8 cellular contexts compared by ENCODE assay signal in the genomic region with DNA sequence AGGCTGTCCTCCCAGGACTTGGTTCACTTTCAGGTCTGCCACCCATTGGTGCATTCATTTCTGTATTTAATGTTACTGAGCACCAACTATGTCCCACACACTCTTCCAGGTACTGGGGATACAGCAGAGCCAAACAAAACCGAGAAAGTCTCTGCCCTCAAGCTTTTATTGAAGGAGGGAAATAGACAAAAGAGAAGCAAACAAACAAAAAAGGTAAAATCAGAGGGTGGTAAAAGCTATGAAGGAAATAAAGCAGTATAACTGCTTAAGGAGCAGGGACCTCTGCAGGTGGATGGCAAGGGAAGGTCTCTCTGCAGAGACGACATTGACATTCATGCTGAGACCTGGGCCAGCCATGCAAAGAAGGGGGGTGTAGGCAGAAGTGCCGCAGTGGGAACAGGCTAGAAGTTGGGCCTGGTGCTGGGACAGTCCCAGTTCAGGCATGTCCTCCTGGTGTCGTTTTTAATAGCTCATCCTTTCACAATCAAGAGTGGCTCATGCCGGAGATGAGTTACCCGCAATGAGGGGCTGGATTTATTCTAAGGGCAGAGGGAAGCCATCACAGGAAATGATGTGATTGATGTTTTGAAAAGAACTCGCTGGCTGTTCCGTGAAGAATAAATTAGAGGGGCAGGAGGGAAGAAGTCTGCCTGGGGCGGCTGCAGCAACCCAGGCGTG.
DNase-seq lines count a peak whose midpoint lies in the region; ATAC-seq and TF ChIP-seq lines count a peak whose summit lies in the region.

No MANE protein-coding gene starts in this region.

- peaks cover 64% of the 10 kb centered on the region for H3K4me1 Mint-ChIP-seq in activated CD8-positive, alpha-beta T cell treated with anti-CD3 and anti-CD28 coated beads for 36 hours (ENCODE audit: low read depth)
- H3K4me1 Mint-ChIP-seq in nephron progenitor cell, result peaks cover 74% of the 10 kb centered on the region

- TF ChIP-seq EP300 in tibial nerve (IDR thresholded peaks at IDR 0.05), result no peak

- H3K36me3 ChIP-seq in esophagus (ENCODE audit: control insufficient read depth in 2 of 2, insufficient read depth in 2 of 2, low read length in 1 of 2), result no peaks in the 10 kb centered on the region
- H3K36me3 ChIP-seq in tibial nerve, result no peaks in the 10 kb centered on the region

- DNase-seq in DMS153 treated with DMSO at 0.1 percent for 48 hours (lab: John Stamatoyannopoulos, UW; ENCODE audit: unreplicated experiment), result peak; percentile 70
- peak; percentile 62 for DNase-seq in NCI-H2081 treated with DMSO at 0.1 percent for 48 hours (lab: John Stamatoyannopoulos, UW)
- DNase-seq in activated CD8-positive, alpha-beta T cell treated with anti-CD3 and anti-CD28 coated beads for 36 hours, result peak; percentile 83
- no peak for DNase-seq in nephron progenitor cell
- DNase-seq in tibial nerve (ENCODE audit: low spot score in 2 of 2), result no peak
- DNase-seq in HK-2 (ENCODE audit: unreplicated experiment), result no peak

- CTCF ChIA-PET in activated CD8-positive, alpha-beta T cell treated with anti-CD3 and anti-CD28 coated beads for 36 hours (lab: Charles Lee), result interaction anchor here (0.6 to 4.6 kb wide), 19 partner anchors 8 to 98 kb away, joined by 3 to 35 read pairs (median 3); no protein-coding TSS in a partner anchor

- no peaks in the 10 kb centered on the region for H3K9me3 Mint-ChIP-seq in activated CD8-positive, alpha-beta T cell treated with anti-CD3 and anti-CD28 coated beads for 36 hours
- H3K9me3 Mint-ChIP-seq in nephron progenitor cell, result no peaks in the 10 kb centered on the region

- 6 to 13% methylated on average over 10 of the region's 10 CpGs for WGBS in esophagus, 2 donors
- 10 to 12% methylated on average over 10 of the region's 10 CpGs for WGBS in tibial nerve, 2 donors

- no peaks in the 10 kb centered on the region for H3K27me3 Mint-ChIP-seq in activated CD8-positive, alpha-beta T cell treated with anti-CD3 and anti-CD28 coated beads for 36 hours
- H3K27me3 Mint-ChIP-seq in nephron progenitor cell (ENCODE audit: low read depth, poor library complexity), result peaks cover 8% of the 10 kb centered on the region

- peak overlapping the region; percentile 94 for H3K27ac Mint-ChIP-seq in activated CD8-positive, alpha-beta T cell treated with anti-CD3 and anti-CD28 coated beads for 36 hours
- peak overlapping the region; percentile 70 for H3K27ac Mint-ChIP-seq in nephron progenitor cell

- H3K4me1 ChIP-seq in esophagus (ENCODE audit: control insufficient read depth in 2 of 2, insufficient read depth in 2 of 2, low read length in 1 of 2) (peaks cover 3 to 29% of the 10 kb centered on the region in 2 donors), tibial nerve (peaks cover 0 to 73% (median 62%) of the 10 kb centered on the region in 4 donors)

- H3K36me3 Mint-ChIP-seq in activated CD8-positive, alpha-beta T cell treated with anti-CD3 and anti-CD28 coated beads for 36 hours (ENCODE audit: low read depth), result no peaks in the 10 kb centered on the region
- H3K36me3 Mint-ChIP-seq in nephron progenitor cell (ENCODE audit: low read depth), result no peaks in the 10 kb centered on the region

- H3K9me3 ChIP-seq in esophagus (ENCODE audit: control insufficient read depth in 2 of 2, insufficient read depth in 1 of 2, low read depth in 1 of 2, low read length in 1 of 2) (no peaks in the 10 kb centered on the region), tibial nerve (no peaks in the 10 kb centered on the region)

- H3K4me3 Mint-ChIP-seq in activated CD8-positive, alpha-beta T cell treated with anti-CD3 and anti-CD28 coated beads for 36 hours, result peak overlapping the region; percentile 79
- peak overlapping the region; percentile 69 for H3K4me3 Mint-ChIP-seq in nephron progenitor cell

- intact Hi-C loops in activated CD8-positive, alpha-beta T cell treated with anti-CD3 and anti-CD28 coated beads for 36 hours (cut with micrococcal nuclease), result loop anchor here (5.0 kb wide), 2 partner anchors 38 to 67 kb away; no protein-coding TSS in a partner anchor

- no peaks in the 10 kb centered on the region for H3K27me3 ChIP-seq in esophagus (ENCODE audit: control insufficient read depth in 1 of 2, insufficient read depth in 2 of 2, low read length in 2 of 2)
- no peaks in the 10 kb centered on the region for H3K27me3 ChIP-seq in tibial nerve

- POLR2A ChIA-PET in activated CD8-positive, alpha-beta T cell treated with anti-CD3 and anti-CD28 coated beads for 36 hours (lab: Charles Lee), result interaction anchor here (0.9 to 7.3 kb wide), 11 partner anchors 9 to 87 kb away, joined by 3 to 42 read pairs (median 3); partner anchors contain the start of gene IRF2BPL

- TF ChIP-seq CTCF in activated CD8-positive, alpha-beta T cell treated with anti-CD3 and anti-CD28 coated beads for 36 hours (IDR thresholded peaks at IDR 0.05), result no peak
- no peak for TF ChIP-seq CTCF in nephron progenitor cell (IDR thresholded peaks at IDR 0.05)
- TF ChIP-seq CTCF in tibial nerve (IDR thresholded peaks at IDR 0.05), result no peak

- TF ChIP-seq POLR2A in tibial nerve (IDR thresholded peaks at IDR 0.05), result no peak

- no peak overlapping the region for H3K4me3 ChIP-seq in esophagus (ENCODE audit: low read depth in 1 of 2, low read length in 2 of 2)
- peak overlapping the region; percentile 28 to 54 (median 44) for H3K4me3 ChIP-seq in tibial nerve

- peak; percentile 31 for ATAC-seq in GM21717 (IDR thresholded peaks at IDR 0.05; ENCODE audit: unreplicated experiment)
- peak; percentile 69 for ATAC-seq in activated CD8-positive, alpha-beta T cell treated with anti-CD3 and anti-CD28 coated beads for 36 hours

- H3K27ac ChIP-seq in esophagus (ENCODE audit: low read depth in 2 of 2, low read length in 1 of 2) (peak overlapping the region; percentile 95 to 97), tibial nerve (peak overlapping the region; percentile 52 to 97 (median 86))

Comparison
In these comparisons a context has a peak if more than half of its experiments do, and no peak if none do; other contexts are left out.
1. DNase-seq: peak in DMS153 treated with DMSO at 0.1 percent for 48 hours (single experiment), NCI-H2081 treated with DMSO at 0.1 percent for 48 hours (single experiment) and activated CD8-positive, alpha-beta T cell treated with anti-CD3 and anti-CD28 coated beads for 36 hours (single experiment); none in nephron progenitor cell (single experiment), tibial nerve (0 of 2) and HK-2 (single experiment).
2. H3K4me3 ChIP-seq: peak in tibial nerve (4 of 4); none in esophagus (0 of 2).